ENCODE assay signal across 20 cellular contexts in genomic region chr2:18987021-18987420, GRCh38.
"Had no signal": no experiment of that assay in that cellular context is flagged by ENCODE, and none has a peak within 500 bp of the region (broad histone marks: within the 10 kb centered on the region; RNA-seq: fewer than 3 reads in every experiment).

No MANE protein-coding gene starts in this region.

- H3K4me1 Mint-ChIP-seq: activated naive CD8-positive, alpha-beta T cell treated with anti-CD3 and anti-CD28 coated beads, Interleukin-2, amount 10 ng/mL, durations not matched to agents 7 days and 5 days; central memory CD8-positive, alpha-beta T cell; stimulated activated naive B cell treated with anti-CD40 and anti-IgM and Interleukin-4, amounts not matched to agents 10 μg/mL and 1 μg/mL and 100 μg/mL, for 72 hours had no signal

- H3K36me3 ChIP-seq: lower lobe of right lung, right atrium auricular region, upper lobe of right lung had no signal

- H3K9me3 Mint-ChIP-seq: activated naive CD8-positive, alpha-beta T cell treated with anti-CD3 and anti-CD28 coated beads, Interleukin-2, amount 10 ng/mL, durations not matched to agents 7 days and 5 days; activated T-cell treated with anti-CD3 and anti-CD28 coated beads, Interleukin-2, amount 50 U/mL, for 24 hours; activated T-helper 2 cell treated with anti-CD3 and anti-CD28 coated beads, Interferon-gamma antibody, Interleukin-2, Interleukin-4, amounts not matched to agents 10 μg/mL and 5 μg/mL and 100 μg/mL, durations not matched to agents 14 hours and 24 hours and 36 hours; central memory CD8-positive, alpha-beta T cell; mesothelial cell of epicardium; stimulated activated naive B cell treated with anti-CD40 and anti-IgM and Interleukin-4, amounts not matched to agents 10 μg/mL and 1 μg/mL and 100 μg/mL, for 72 hours had no signal

- H3K27ac Mint-ChIP-seq: activated CD8-positive, alpha-beta T cell treated with anti-CD3 and anti-CD28 coated beads, Interleukin-2, amount 10 ng/mL, durations not matched to agents 7 days and 5 days; activated naive CD8-positive, alpha-beta T cell treated with anti-CD3 and anti-CD28 coated beads, Interleukin-2, amount 10 ng/mL, durations not matched to agents 7 days and 5 days; activated T-cell treated with anti-CD3 and anti-CD28 coated beads, Interleukin-2, amount 50 U/mL, for 24 hours; activated T-helper 2 cell treated with anti-CD3 and anti-CD28 coated beads, Interferon-gamma antibody, Interleukin-2, Interleukin-4, amounts not matched to agents 10 μg/mL and 5 μg/mL and 100 μg/mL, durations not matched to agents 14 hours and 24 hours and 36 hours; mesothelial cell of epicardium; progenitor cell of endocrine pancreas; stimulated activated naive B cell treated with anti-CD40 and anti-IgM and Interleukin-4, amounts not matched to agents 10 μg/mL and 1 μg/mL and 100 μg/mL, for 72 hours had no signal

- H3K4me3 ChIP-seq: lower lobe of right lung, right atrium auricular region, upper lobe of right lung had no signal

- H3K36me3 Mint-ChIP-seq: activated naive CD8-positive, alpha-beta T cell treated with anti-CD3 and anti-CD28 coated beads, Interleukin-2, amount 10 ng/mL, durations not matched to agents 7 days and 5 days; mesothelial cell of epicardium; stimulated activated naive B cell treated with anti-CD40 and anti-IgM and Interleukin-4, amounts not matched to agents 10 μg/mL and 1 μg/mL and 100 μg/mL, for 72 hours had no signal

- H3K9me3 ChIP-seq: lower lobe of right lung, right atrium auricular region, upper lobe of right lung had no signal

- H3K4me3 Mint-ChIP-seq: activated CD8-positive, alpha-beta T cell treated with anti-CD3 and anti-CD28 coated beads, Interleukin-2, amount 10 ng/mL, durations not matched to agents 7 days and 5 days; activated naive CD8-positive, alpha-beta T cell treated with anti-CD3 and anti-CD28 coated beads, Interleukin-2, amount 10 ng/mL, durations not matched to agents 7 days and 5 days; activated T-cell treated with anti-CD3 and anti-CD28 coated beads, Interleukin-2, amount 50 U/mL, for 24 hours; central memory CD8-positive, alpha-beta T cell; mesothelial cell of epicardium; stimulated activated naive B cell treated with anti-CD40 and anti-IgM and Interleukin-4, amounts not matched to agents 10 μg/mL and 1 μg/mL and 100 μg/mL, for 72 hours had no signal

- H3K27me3 Mint-ChIP-seq: activated naive CD8-positive, alpha-beta T cell treated with anti-CD3 and anti-CD28 coated beads, Interleukin-2, amount 10 ng/mL, durations not matched to agents 7 days and 5 days; activated T-cell treated with anti-CD3 and anti-CD28 coated beads, Interleukin-2, amount 50 U/mL, for 24 hours; central memory CD8-positive, alpha-beta T cell; progenitor cell of endocrine pancreas; stimulated activated naive B cell treated with anti-CD40 and anti-IgM and Interleukin-4, amounts not matched to agents 10 μg/mL and 1 μg/mL and 100 μg/mL, for 72 hours had no signal

- H3K27me3 ChIP-seq: foreskin keratinocyte, right atrium auricular region, upper lobe of right lung had no signal

- DNase-seq: activated CD4-positive, alpha-beta T cell treated with anti-CD3 and anti-CD28 coated beads for 48 hours; activated CD4-positive, CD25-positive, alpha-beta regulatory T cell; activated CD8-positive, alpha-beta T cell treated with anti-CD3 and anti-CD28 coated beads, Interleukin-2, amount 10 ng/mL, durations not matched to agents 7 days and 5 days; activated naive CD4-positive, alpha-beta T cell treated with Interleukin-2 at 50 U/mL for 16 hours; activated naive CD8-positive, alpha-beta T cell treated with anti-CD3 and anti-CD28 coated beads, Interleukin-2, amount 10 ng/mL, durations not matched to agents 7 days and 5 days; activated T-cell treated with anti-CD3 and anti-CD28 coated beads, Interleukin-2, amount 50 U/mL, for 24 hours; cortex of kidney; effector CD4-positive, alpha-beta T cell; glutamatergic neuron; islet precursor cell; stimulated activated naive B cell treated with anti-CD40 and anti-IgM and Interleukin-4, amounts not matched to agents 10 μg/mL and 1 μg/mL and 100 μg/mL, for 72 hours; T-helper 1 cell; upper lobe of right lung had no signal

- H3K27ac ChIP-seq: foreskin keratinocyte, lower lobe of right lung, upper lobe of right lung had no signal

- ATAC-seq: activated CD8-positive, alpha-beta T cell treated with anti-CD3 and anti-CD28 coated beads, Interleukin-2, amount 10 ng/mL, durations not matched to agents 7 days and 5 days; stimulated activated naive B cell treated with anti-CD40 and anti-IgM and Interleukin-4, amounts not matched to agents 10 μg/mL and 1 μg/mL and 100 μg/mL, for 72 hours; upper lobe of right lung had no signal
